Comparison of ENCODE assay signal across 19 cellular contexts in genomic region chr2:75853441-75853840, GRCh38.
A peak's percentile ranks its signal among the peaks of the same experiment; 100 is the strongest.
DNase-seq lines count a peak whose midpoint lies in the region; ATAC-seq, FAIRE-seq and TF ChIP-seq lines count a peak whose summit lies in the region.
"Had no signal": no experiment of that assay in that cellular context is flagged by ENCODE, and none has a peak within 500 bp of the region (broad histone marks: within the 10 kb centered on the region; RNA-seq: fewer than 3 reads in every experiment).

No MANE protein-coding gene starts in this region.

- H3K4me1 Mint-ChIP-seq in astrocyte (ENCODE audit: low read depth, unreplicated experiment) (peaks cover 16% of the 10 kb centered on the region), GM23338 (no peaks in the 10 kb centered on the region)
- no peaks in the 10 kb centered on the region for H3K4me1 Mint-ChIP-seq in activated T-cell treated with anti-CD3 and anti-CD28 coated beads, Interleukin-2, amount 50 U/mL, for 72 hours (ENCODE audit: low read depth)
- H3K4me1 Mint-ChIP-seq: CD14-positive monocyte; CD4-positive, alpha-beta memory T cell; IgD-negative memory B cell had no signal

- no peaks in the 10 kb centered on the region for H3K27me3 Mint-ChIP-seq in astrocyte (ENCODE audit: low read depth, unreplicated experiment)
- no peaks in the 10 kb centered on the region for H3K27me3 Mint-ChIP-seq in activated T-cell treated with anti-CD3 and anti-CD28 coated beads, Interleukin-2, amount 50 U/mL, for 72 hours (ENCODE audit: low read depth)
- peaks cover 3% of the 10 kb centered on the region for H3K27me3 Mint-ChIP-seq in GM23338 (ENCODE audit: insufficient read depth, low read depth, poor library complexity)
- H3K27me3 Mint-ChIP-seq: CD4-positive, alpha-beta memory T cell; IgD-negative memory B cell had no signal

- H3F3A ChIP-seq in SK-N-SH (replicated peaks; ENCODE audit: insufficient read depth) (no peaks in the 10 kb centered on the region), smooth muscle cell (ENCODE audit: low read depth) (no peaks in the 10 kb centered on the region), GM23248 (ENCODE audit: insufficient read depth) (no peaks in the 10 kb centered on the region), GM23338 (replicated peaks; ENCODE audit: low read depth) (no peaks in the 10 kb centered on the region)

- H3K9me3 ChIP-seq in SK-N-SH (no peaks in the 10 kb centered on the region), astrocyte (ENCODE audit: insufficient read depth, low read depth, low read length) (peaks cover 7% of the 10 kb centered on the region), smooth muscle cell (replicated peaks; ENCODE audit: low read depth) (no peaks in the 10 kb centered on the region), GM23248 (ENCODE audit: low read depth) (no peaks in the 10 kb centered on the region)

- H3K4me3 ChIP-seq in SK-N-SH (ENCODE audit: low read depth in 2 of 2, low read length in 1 of 2) (no peak overlapping the region), astrocyte (ENCODE audit: insufficient read depth, low read depth, low read length) (no peak overlapping the region), choroid plexus epithelial cell (ENCODE audit: low read depth, low read length) (no peak overlapping the region), smooth muscle cell (no peak overlapping the region), GM23248 (no peak overlapping the region), GM23338 (no peak overlapping the region)
- H3K4me3 ChIP-seq: BLaER1 had no signal

- no peak overlapping the region for H3K4me2 ChIP-seq in SK-N-SH
- H3K4me2 ChIP-seq in astrocyte (ENCODE audit: low read length): peak overlapping the region; percentile 64
- peak overlapping the region; percentile 4 for H3K4me2 ChIP-seq in smooth muscle cell
- no peak overlapping the region for H3K4me2 ChIP-seq in GM23248 (ENCODE audit: unreplicated experiment)
- no peak overlapping the region for H3K4me2 ChIP-seq in GM23338
- H3K4me2 ChIP-seq: BLaER1 had no signal

- POLR2A ChIA-PET in SK-N-SH (lab: Yijun Ruan, JAX): no interaction called here

- H2AFZ ChIP-seq in SK-N-SH (ENCODE audit: low read depth) (no peak overlapping the region), astrocyte (ENCODE audit: low read depth, low read length) (no peak overlapping the region), smooth muscle cell (ENCODE audit: low read depth) (no peak overlapping the region), GM23248 (no peak overlapping the region), GM23338 (no peak overlapping the region)

- H3K27ac Mint-ChIP-seq in astrocyte (ENCODE audit: unreplicated experiment) (peak overlapping the region; percentile 8), GM23338 (no peak overlapping the region)
- no peak overlapping the region for H3K27ac Mint-ChIP-seq in activated T-cell treated with anti-CD3 and anti-CD28 coated beads, Interleukin-2, amount 50 U/mL, for 72 hours
- H3K27ac Mint-ChIP-seq: CD14-positive monocyte; CD4-positive, alpha-beta memory T cell; IgD-negative memory B cell had no signal

- TF ChIP-seq EP300 in SK-N-SH (IDR thresholded peaks at IDR 0.05; ENCODE audit: borderline replicate concordance in 1 of 2, low read depth in 1 of 2, low read length in 1 of 2): no peak

- H3K9me3 Mint-ChIP-seq in astrocyte (ENCODE audit: unreplicated experiment) (peaks cover 13% of the 10 kb centered on the region), GM23338 (peaks cover 29% of the 10 kb centered on the region)
- peaks cover 4 to 8% of the 10 kb centered on the region in 2 donors for H3K9me3 Mint-ChIP-seq in activated T-cell treated with anti-CD3 and anti-CD28 coated beads, Interleukin-2, amount 50 U/mL, for 72 hours

- no peak overlapping the region for H3K4me3 Mint-ChIP-seq in astrocyte (ENCODE audit: unreplicated experiment)
- H3K4me3 Mint-ChIP-seq in activated T-cell treated with anti-CD3 and anti-CD28 coated beads, Interleukin-2, amount 50 U/mL, for 72 hours: no peak overlapping the region
- no peak overlapping the region for H3K4me3 Mint-ChIP-seq in GM23338
- H3K4me3 Mint-ChIP-seq: CD14-positive monocyte; CD4-positive, alpha-beta memory T cell; IgD-negative memory B cell had no signal

- H3K9ac ChIP-seq in SK-N-SH: no peak overlapping the region
- H3K9ac ChIP-seq in astrocyte (ENCODE audit: low read length): peak overlapping the region; percentile 71
- no peak overlapping the region for H3K9ac ChIP-seq in smooth muscle cell (ENCODE audit: low read depth)
- no peak overlapping the region for H3K9ac ChIP-seq in GM23248
- H3K9ac ChIP-seq: BLaER1 had no signal

- no peak for FAIRE-seq in astrocyte (lab: Jason Lieb, UNC)
- FAIRE-seq: H54, HTR-8/SVneo had no signal

- no peaks in the 10 kb centered on the region for H4K20me1 ChIP-seq in SK-N-SH (ENCODE audit: insufficient read depth)
- H4K20me1 ChIP-seq in astrocyte (ENCODE audit: insufficient read depth, low read length): no peaks in the 10 kb centered on the region
- H4K20me1 ChIP-seq in smooth muscle cell (ENCODE audit: low read depth): no peaks in the 10 kb centered on the region
- no peaks in the 10 kb centered on the region for H4K20me1 ChIP-seq in GM23248 (ENCODE audit: insufficient read depth)
- H4K20me1 ChIP-seq in GM23338 (replicated peaks; ENCODE audit: insufficient read depth): no peaks in the 10 kb centered on the region
- H4K20me1 ChIP-seq: BLaER1 had no signal

- no peak for DNase-seq in SK-N-SH
- DNase-seq in astrocyte (ENCODE audit: low read depth): peak; percentile 86
- DNase-seq in choroid plexus epithelial cell (ENCODE audit: low read depth): peak; percentile 1
- DNase-seq in smooth muscle cell (lab: John Stamatoyannopoulos, UW; ENCODE audit: unreplicated experiment): no peak
- no peak for DNase-seq in GM23248
- no peak for DNase-seq in activated T-cell treated with anti-CD3 and anti-CD28 coated beads, Interleukin-2, amount 50 U/mL, for 72 hours
- DNase-seq in GM23338 (ENCODE audit: low spot score): no peak
- DNase-seq: CD4-positive, alpha-beta memory T cell; DMS153; DMS79; GF-D8; HCEC 1CT had no signal

- CTCF ChIA-PET in SK-N-SH (lab: Yijun Ruan, JAX): no interaction called here

- H3K27me3 ChIP-seq in SK-N-SH (ENCODE audit: insufficient read depth) (no peaks in the 10 kb centered on the region), astrocyte (ENCODE audit: insufficient read depth, low read length) (no peaks in the 10 kb centered on the region), smooth muscle cell (ENCODE audit: low read depth) (no peaks in the 10 kb centered on the region), GM23248 (replicated peaks; ENCODE audit: insufficient read depth) (no peaks in the 10 kb centered on the region), GM23338 (ENCODE audit: insufficient read depth) (no peaks in the 10 kb centered on the region)
- H3K27me3 ChIP-seq: BLaER1 had no signal

- no peaks in the 10 kb centered on the region; a peak in 1 of 4 replicates for H3K4me1 ChIP-seq in SK-N-SH (ENCODE audit: control insufficient read depth in 1 of 2, insufficient read depth in 2 of 2, low read depth in 1 of 2, low read length in 1 of 2)
- H3K4me1 ChIP-seq in astrocyte (ENCODE audit: insufficient read depth, low read length): peaks cover 18% of the 10 kb centered on the region
- peaks cover 13% of the 10 kb centered on the region for H3K4me1 ChIP-seq in smooth muscle cell (ENCODE audit: low read depth)
- no peaks in the 10 kb centered on the region for H3K4me1 ChIP-seq in GM23248 (ENCODE audit: insufficient read depth)
- no peaks in the 10 kb centered on the region for H3K4me1 ChIP-seq in GM23338 (ENCODE audit: insufficient read depth)
- H3K4me1 ChIP-seq: BLaER1 had no signal

- H3K79me2 ChIP-seq in SK-N-SH (ENCODE audit: insufficient read depth): no peaks in the 10 kb centered on the region
- H3K79me2 ChIP-seq in astrocyte (ENCODE audit: insufficient read depth, low read length): no peaks in the 10 kb centered on the region
- no peaks in the 10 kb centered on the region for H3K79me2 ChIP-seq in smooth muscle cell (ENCODE audit: low read depth)
- no peaks in the 10 kb centered on the region for H3K79me2 ChIP-seq in GM23248 (ENCODE audit: insufficient read depth)
- no peaks in the 10 kb centered on the region for H3K79me2 ChIP-seq in GM23338 (replicated peaks; ENCODE audit: insufficient read depth)

- TF ChIP-seq RAD21 in SK-N-SH (IDR thresholded peaks at IDR 0.05; ENCODE audit: low read length): no peak

- TF ChIP-seq CTCF in SK-N-SH (IDR thresholded peaks at IDR 0.05): no peak
- TF ChIP-seq CTCF in astrocyte (IDR thresholded peaks at IDR 0.05; ENCODE audit: insufficient read depth, low read depth, low read length): no peak
- TF ChIP-seq CTCF in choroid plexus epithelial cell (conservative IDR thresholded peaks at IDR 0.05; ENCODE audit: low read depth, low read length): no peak
- no peak for TF ChIP-seq CTCF in smooth muscle cell (IDR thresholded peaks at IDR 0.05; ENCODE audit: borderline replicate concordance, insufficient read depth, poor library complexity, severe bottlenecking)
- no peak for TF ChIP-seq CTCF in GM23338 (conservative IDR thresholded peaks at IDR 0.05; ENCODE audit: low read depth in 2 of 2)

- in situ Hi-C loops in GM23248 (cut with MboI): no loop called here

- H3K36me3 Mint-ChIP-seq in astrocyte (ENCODE audit: low read depth, unreplicated experiment) (peaks cover 2% of the 10 kb centered on the region), GM23338 (ENCODE audit: low read depth) (peaks cover 26% of the 10 kb centered on the region)
- H3K36me3 Mint-ChIP-seq in activated T-cell treated with anti-CD3 and anti-CD28 coated beads, Interleukin-2, amount 50 U/mL, for 72 hours (ENCODE audit: insufficient read depth in 2 of 2): peaks cover 0 to 3% of the 10 kb centered on the region in 2 donors
- H3K36me3 Mint-ChIP-seq: CD14-positive monocyte; CD4-positive, alpha-beta memory T cell; IgD-negative memory B cell had no signal

- H3K9me2 ChIP-seq in SK-N-SH (no peaks in the 10 kb centered on the region), GM23248 (ENCODE audit: insufficient read depth) (no peaks in the 10 kb centered on the region), GM23338 (ENCODE audit: insufficient read depth) (no peaks in the 10 kb centered on the region)

- no peak for ATAC-seq in SK-N-SH treated with all-trans-retinoic acid at 6 μM for 48 hours
- no peak for ATAC-seq in activated T-cell treated with anti-CD3 and anti-CD28 coated beads, Interleukin-2, amount 50 U/mL, for 72 hours (replicated peaks in 1 of 2)
- ATAC-seq in GM23338: no peak

- H3K36me3 ChIP-seq in SK-N-SH (replicated peaks in 1 of 2; ENCODE audit: control insufficient read depth in 1 of 2, insufficient read depth in 2 of 2, low read length in 1 of 2): no peaks in the 10 kb centered on the region
- H3K36me3 ChIP-seq in astrocyte (ENCODE audit: insufficient read depth, low read length): no peaks in the 10 kb centered on the region
- H3K36me3 ChIP-seq in smooth muscle cell (ENCODE audit: low read depth): no peaks in the 10 kb centered on the region
- H3K36me3 ChIP-seq in GM23248 (ENCODE audit: low read depth): no peaks in the 10 kb centered on the region
- H3K36me3 ChIP-seq in GM23338 (ENCODE audit: insufficient read depth): no peaks in the 10 kb centered on the region; the same call in 1 of the 2 replicates
- H3K36me3 ChIP-seq: BLaER1 had no signal

- H3K27ac ChIP-seq in SK-N-SH (ENCODE audit: low read depth in 2 of 2, low read length in 1 of 2) (no peak overlapping the region), astrocyte (ENCODE audit: low read depth, low read length) (peak overlapping the region; percentile 89), smooth muscle cell (ENCODE audit: low read depth) (peak overlapping the region; percentile 63), GM23248 (no peak overlapping the region), GM23338 (ENCODE audit: low read depth) (no peak overlapping the region)
- H3K27ac ChIP-seq: 22Rv1, BLaER1 had no signal

Comparison
In these comparisons a context has a peak if more than half of its experiments do, and no peak if none do; other contexts are left out.
1. DNase-seq: peak in astrocyte (single experiment) and choroid plexus epithelial cell (single experiment); none in SK-N-SH (single experiment), smooth muscle cell (single experiment), GM23248 (single experiment), activated T-cell treated with anti-CD3 and anti-CD28 coated beads, Interleukin-2, amount 50 U/mL, for 72 hours (0 of 2) and GM23338 (single experiment).
2. H3K27ac ChIP-seq: peak in astrocyte (single experiment) and smooth muscle cell (single experiment); none in SK-N-SH (0 of 2), GM23248 (single experiment) and GM23338 (single experiment).
3. H3K4me2 ChIP-seq: peak in astrocyte (single experiment) and smooth muscle cell (single experiment); none in SK-N-SH (single experiment), GM23248 (single experiment) and GM23338 (single experiment).